In genomic region chr6:34553750-34554149, GRCh38 we compare ENCODE assay signal across 33 cellular contexts. TPM values are rescaled to one million over a fixed set of nuclear protein-coding genes. Genes with fewer than 3 reads are reported as not detected.
DNase-seq lines count a peak whose midpoint lies in the region; TF ChIP-seq lines count a peak whose summit lies in the region.
"Had no signal": no experiment of that assay in that cellular context is flagged by ENCODE, and none has a peak within 500 bp of the region (broad histone marks: within the 10 kb centered on the region; RNA-seq: fewer than 3 reads in every experiment).

No MANE protein-coding gene starts in this region.

- CTCF ChIA-PET in OCI-LY7 (lab: Charles Lee; ENCODE audit: unreplicated experiment): no interaction called here

- H3K9me3 Mint-ChIP-seq in dendritic cell treated with granulocyte-macrophage colony-stimulating factor and Interleukin-4, amounts not matched to agents 40 ng/mL and 50 ng/mL, for 4 days: no peaks in the 10 kb centered on the region
- H3K9me3 Mint-ChIP-seq: activated CD8-positive, alpha-beta T cell treated with anti-CD3 and anti-CD28 coated beads for 36 hours; activated T-helper 17 cell treated with anti-CD3 and anti-CD28 coated beads, Interleukin-2, amount 50 U/mL, for 72 hours; CD4-positive, alpha-beta T cell; effector memory CD8-positive, alpha-beta T cell had no signal

- H3K9me3 ChIP-seq in OCI-LY7 (ENCODE audit: low read length) (no peaks in the 10 kb centered on the region), stomach (peaks cover 0 to 7% (median 6%) of the 10 kb centered on the region in 4 donors)

- H3K27ac ChIP-seq in OCI-LY7 (ENCODE audit: low read depth, low read length, poor library complexity, severe bottlenecking): no peak overlapping the region
- no peak overlapping the region for H3K27ac ChIP-seq in stomach
- H3K27ac ChIP-seq: cardiac muscle cell, coronary artery, left ventricle myocardium inferior, sigmoid colon had no signal

- no peak for TF ChIP-seq EP300 in stomach (IDR thresholded peaks at IDR 0.05)

- intact Hi-C loops in OCI-LY7 (cut with micrococcal nuclease; ENCODE audit: unreplicated experiment) (no loop called here), stomach (cut with DNase I; ENCODE audit: low total_unique reads) (no loop called here)
- intact Hi-C loops in dendritic cell treated with granulocyte-macrophage colony-stimulating factor and Interleukin-4, amounts not matched to agents 40 ng/mL and 50 ng/mL, for 4 days (cut with micrococcal nuclease): no loop called here

- H3K4me1 Mint-ChIP-seq in dendritic cell treated with granulocyte-macrophage colony-stimulating factor and Interleukin-4, amounts not matched to agents 40 ng/mL and 50 ng/mL, for 4 days (ENCODE audit: low read depth): peaks cover 53% of the 10 kb centered on the region
- H3K4me1 Mint-ChIP-seq: activated T-helper 17 cell treated with anti-CD3 and anti-CD28 coated beads, Interleukin-2, amount 50 U/mL, for 72 hours had no signal

- no TSS peak for BruUV-seq in OCI-LY7 (replicated peaks; lab: Mats Ljungman, UMichigan)

- H3K4me3 ChIP-seq in OCI-LY7 (ENCODE audit: low read depth, low read length, poor library complexity, severe bottlenecking): no peak overlapping the region
- H3K4me3 ChIP-seq in stomach: peak overlapping the region in 3 of 4 donors; percentile 35 to 53 (median 39)
- H3K4me3 ChIP-seq: cardiac muscle cell, coronary artery, left ventricle myocardium inferior, sigmoid colon had no signal

- no peaks in the 10 kb centered on the region for H3K36me3 Mint-ChIP-seq in dendritic cell treated with granulocyte-macrophage colony-stimulating factor and Interleukin-4, amounts not matched to agents 40 ng/mL and 50 ng/mL, for 4 days (ENCODE audit: low read depth)
- H3K36me3 Mint-ChIP-seq: naive thymus-derived CD4-positive, alpha-beta T cell had no signal

- H4K20me1 ChIP-seq in OCI-LY7 (ENCODE audit: insufficient read depth, low read length): no peaks in the 10 kb centered on the region

- peak; percentile 34 for DNase-seq in CD1c-positive myeloid dendritic cell (ENCODE audit: extremely low spot score)
- DNase-seq in OCI-LY7 (ENCODE audit: low spot score): no peak
- DNase-seq in stomach: no peak
- DNase-seq in NCI-H1092 treated with DMSO at 0.1 percent for 48 hours (lab: John Stamatoyannopoulos, UW): no peak
- DNase-seq in activated effector memory CD4-positive, alpha-beta T cell treated with Interleukin-2 at 50 U/mL for 16 hours: no peak
- no peak for DNase-seq in NCI-H345 (lab: John Stamatoyannopoulos, UW)
- DNase-seq in islet precursor cell: no peak
- DNase-seq: activated CD4-positive, alpha-beta T cell treated with anti-CD3 and anti-CD28 coated beads for 1 hour; activated CD8-positive, alpha-beta T cell treated with anti-CD3 and anti-CD28 coated beads for 36 hours; activated naive CD4-positive, alpha-beta T cell treated with anti-CD3 and anti-CD28 coated beads, Interleukin-2, amount 50 U/mL, for 16 hours; anterior cingulate cortex; CD4-positive, alpha-beta T cell; DMS79 treated with DMSO at 0.1 percent for 48 hours; effector memory CD8-positive, alpha-beta T cell; foreskin fibroblast; GDM1; Karpas-422; left ventricle myocardium inferior; midbrain; MV-4-11; naive thymus-derived CD4-positive, alpha-beta T cell; NCI-H446 treated with DMSO at 0.1 percent for 48 hours; NCI-H774; sigmoid colon; stimulated activated CD4-positive, alpha-beta T cell treated with anti-CD3 and anti-CD28 coated beads, Interleukin-12 subunit alpha, Interleukin-12 subunit beta, amount 100 ng/mL, for 4 hours; stimulated activated CD4-positive, alpha-beta T cell treated with anti-CD3 and anti-CD28 coated beads, Interleukin-4, amount 100 ng/mL, for 1 hour had no signal

- no peak overlapping the region for H3K27ac Mint-ChIP-seq in dendritic cell treated with granulocyte-macrophage colony-stimulating factor and Interleukin-4, amounts not matched to agents 40 ng/mL and 50 ng/mL, for 4 days
- H3K27ac Mint-ChIP-seq: activated CD8-positive, alpha-beta T cell treated with anti-CD3 and anti-CD28 coated beads for 36 hours; activated T-helper 17 cell treated with anti-CD3 and anti-CD28 coated beads, Interleukin-2, amount 50 U/mL, for 72 hours; CD4-positive, alpha-beta T cell; naive thymus-derived CD4-positive, alpha-beta T cell had no signal

- no peaks in the 10 kb centered on the region for H3K79me2 ChIP-seq in OCI-LY7 (ENCODE audit: insufficient read depth, low read depth, low read length)

- H2AFZ ChIP-seq in OCI-LY7 (ENCODE audit: low read length): peak overlapping the region; percentile 66; the same call in 1 of the 2 replicates

- TF ChIP-seq CTCF in OCI-LY7 (conservative IDR thresholded peaks at IDR 0.05; ENCODE audit: low read length): no peak
- no peak for TF ChIP-seq CTCF in stomach (IDR thresholded peaks at IDR 0.05)

- peak overlapping the region; percentile 51 for H3K4me3 Mint-ChIP-seq in dendritic cell treated with granulocyte-macrophage colony-stimulating factor and Interleukin-4, amounts not matched to agents 40 ng/mL and 50 ng/mL, for 4 days
- H3K4me3 Mint-ChIP-seq: activated CD8-positive, alpha-beta T cell treated with anti-CD3 and anti-CD28 coated beads for 36 hours; activated T-helper 17 cell treated with anti-CD3 and anti-CD28 coated beads, Interleukin-2, amount 50 U/mL, for 72 hours; CD4-positive, alpha-beta T cell; effector memory CD8-positive, alpha-beta T cell; naive thymus-derived CD4-positive, alpha-beta T cell had no signal

- WGBS in stomach, 5 donors: 33 to 61% (median 39%) methylated on average over 10 of the region's 10 CpGs

- peak overlapping the region; percentile 21; the same call in 1 of the 2 replicates for H3K4me2 ChIP-seq in OCI-LY7 (ENCODE audit: low read length)

- no peak for TF ChIP-seq POLR2A in stomach (IDR thresholded peaks at IDR 0.05)

- no peaks in the 10 kb centered on the region for H3K9me2 ChIP-seq in OCI-LY7 (ENCODE audit: insufficient read depth, low read length)

- H3K36me3 ChIP-seq in OCI-LY7 (ENCODE audit: insufficient read depth, low read length) (no peaks in the 10 kb centered on the region), stomach (no peaks in the 10 kb centered on the region)
- H3K36me3 ChIP-seq: cardiac muscle cell, left ventricle myocardium inferior, sigmoid colon had no signal

- H3K4me1 ChIP-seq in OCI-LY7 (ENCODE audit: insufficient read depth, low read length, poor library complexity, severe bottlenecking) (peaks cover 9% of the 10 kb centered on the region), stomach (peaks cover 0 to 65% (median 51%) of the 10 kb centered on the region in 4 donors)
- H3K4me1 ChIP-seq: left ventricle myocardium inferior, sigmoid colon had no signal

- H3K27me3 ChIP-seq in stomach: no peaks in the 10 kb centered on the region
- H3K27me3 ChIP-seq: cardiac muscle cell, sigmoid colon had no signal

- peaks cover 27% of the 10 kb centered on the region for H3K27me3 Mint-ChIP-seq in dendritic cell treated with granulocyte-macrophage colony-stimulating factor and Interleukin-4, amounts not matched to agents 40 ng/mL and 50 ng/mL, for 4 days
- H3K27me3 Mint-ChIP-seq: activated CD8-positive, alpha-beta T cell treated with anti-CD3 and anti-CD28 coated beads for 36 hours; CD4-positive, alpha-beta T cell; naive thymus-derived CD4-positive, alpha-beta T cell had no signal

- POLR2A ChIA-PET in OCI-LY7 (lab: Charles Lee): interaction anchor here (0.6 to 0.7 kb wide), 2 partner anchors 166 to 1281 kb away, joined by 3 to 6 read pairs; no protein-coding TSS in a partner anchor

RNA-seq across cellular contexts. Expression of gene SPDEF, which starts 2.4 kb away (rescaled TPM):
- total RNA-seq in OCI-LY7 (2014; rRNA removed; shearing (Covaris generic)): 0.36 and 0.54 TPM in 2 replicates
- total RNA-seq in OCI-LY7 (2022) (0.34 and 0.52 TPM in 2 replicates), stomach (100 to 1,000 TPM in 1 of 5 donors, 10 to 100 TPM in 1, 1 to 10 TPM in 3; 2.2 to 129 (median 9.9) TPM)
- 10 to 100 TPM; 34.8 to 59.3 (median 36.7) TPM for polyA plus RNA-seq in stomach
- total RNA-seq: activated CD8-positive, alpha-beta T cell treated with anti-CD3 and anti-CD28 coated beads for 36 hours; pulmonary artery endothelial cell; SK-MEL-5; T-helper 1 cell treated with Interleukin-12 subunit alpha and Interleukin-12 subunit beta and Interleukin-4 antibody, amounts not matched to agents 30 ng/mL and 1 ng/mL, for 36 hours had no signal
- polyA plus RNA-seq: cardiac muscle cell; naive thymus-derived CD4-positive, alpha-beta T cell had no signal
